ENCODE assay signal across 8 cellular contexts in the genomic region with DNA sequence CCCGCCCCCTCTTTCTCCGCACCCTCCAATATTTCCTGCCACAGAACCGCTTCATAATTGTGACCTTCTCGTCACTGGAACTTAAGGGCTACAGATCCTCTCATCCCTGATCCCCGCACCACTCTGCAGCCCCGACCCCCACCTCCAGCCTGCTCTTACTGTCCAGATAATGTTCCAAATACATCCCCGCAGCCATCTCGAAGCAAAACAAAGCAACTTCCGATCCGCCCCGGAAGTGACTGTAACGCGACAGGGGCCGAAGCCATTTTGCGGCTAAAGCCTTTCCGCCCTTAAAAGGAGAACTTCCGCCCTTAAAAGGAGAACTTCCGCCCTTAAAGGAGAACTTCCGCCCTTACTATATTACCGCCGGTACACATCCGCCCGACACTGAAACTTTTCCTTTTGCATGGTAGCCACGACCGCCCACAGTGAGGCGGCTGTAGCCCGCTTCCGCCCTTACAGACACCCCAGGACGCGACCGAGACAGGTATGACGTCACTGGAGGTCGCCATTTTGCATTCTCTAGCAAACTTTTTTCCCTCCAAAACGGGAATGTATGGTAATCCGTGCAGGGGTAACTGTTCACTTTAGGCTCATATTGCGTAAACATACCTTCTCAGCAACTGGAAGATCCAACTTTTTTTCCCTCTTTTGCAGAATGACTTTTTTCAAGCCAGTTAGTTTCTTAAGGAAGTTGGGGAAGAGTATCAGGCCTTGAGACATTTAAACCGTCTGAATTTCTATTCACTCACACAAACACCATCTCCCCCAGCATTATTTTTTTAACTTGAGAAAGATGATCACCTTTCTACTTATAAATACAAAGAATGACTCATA. TPM values are rescaled to one million over a fixed set of nuclear protein-coding genes. Genes with fewer than 3 reads are reported as not detected.
DNase-seq lines count a peak whose midpoint lies in the region; ATAC-seq and TF ChIP-seq lines count a peak whose summit lies in the region.

A gene (minus strand): TSS at position 214 of the 837 bp plus-strand sequence. CDS start 18 bp downstream, at position 196.

- H3K9me3 Mint-ChIP-seq in activated T-helper 2 cell treated with anti-CD3 and anti-CD28 coated beads, Interferon-gamma antibody, Interleukin-2, Interleukin-4, amounts not matched to agents 10 μg/mL and 5 μg/mL and 100 μg/mL, durations not matched to agents 14 hours and 24 hours and 36 hours, result no peaks in the 10 kb centered on the region
- H3K9me3 Mint-ChIP-seq in naive thymus-derived CD8-positive, alpha-beta T cell, result peaks cover 0 to 3% (median 0%) of the 10 kb centered on the region in 9 donors

- H3K36me3 ChIP-seq in RWPE2 (ENCODE audit: low read depth), result peaks cover 13% of the 10 kb centered on the region

- peaks cover 17% of the 10 kb centered on the region for H3K4me1 Mint-ChIP-seq in activated T-helper 2 cell treated with anti-CD3 and anti-CD28 coated beads, Interferon-gamma antibody, Interleukin-2, Interleukin-4, amounts not matched to agents 10 μg/mL and 5 μg/mL and 100 μg/mL, durations not matched to agents 14 hours and 24 hours and 36 hours (ENCODE audit: low read depth)
- peaks cover 18 to 42% (median 35%) of the 10 kb centered on the region in 4 donors for H3K4me1 Mint-ChIP-seq in naive thymus-derived CD8-positive, alpha-beta T cell

- POLR2A ChIA-PET in naive thymus-derived CD8-positive, alpha-beta T cell (lab: Charles Lee), result interaction anchor here (0.6 to 3.4 kb wide), 14 partner anchors 10 to 309 kb away, joined by 3 to 40 read pairs (median 5); a partner anchor contains a TSS

- no peaks in the 10 kb centered on the region for H3K27me3 Mint-ChIP-seq in activated T-helper 2 cell treated with anti-CD3 and anti-CD28 coated beads, Interferon-gamma antibody, Interleukin-2, Interleukin-4, amounts not matched to agents 10 μg/mL and 5 μg/mL and 100 μg/mL, durations not matched to agents 14 hours and 24 hours and 36 hours (ENCODE audit: low read depth)
- no peaks in the 10 kb centered on the region for H3K27me3 Mint-ChIP-seq in naive thymus-derived CD8-positive, alpha-beta T cell

- peak; percentile 99 for ATAC-seq in RWPE2 (ENCODE audit: low read depth)
- peak; percentile 98 to 99 for ATAC-seq in naive thymus-derived CD8-positive, alpha-beta T cell

- H3K27ac Mint-ChIP-seq in activated T-helper 2 cell treated with anti-CD3 and anti-CD28 coated beads, Interferon-gamma antibody, Interleukin-2, Interleukin-4, amounts not matched to agents 10 μg/mL and 5 μg/mL and 100 μg/mL, durations not matched to agents 14 hours and 24 hours and 36 hours, result peak within 1 kb of the TSS; percentile 91
- H3K27ac Mint-ChIP-seq in naive thymus-derived CD8-positive, alpha-beta T cell, result peak within 1 kb of the TSS; percentile 91 to 100 (median 97)

- DNase-seq in EH (ENCODE audit: low read depth) (peak; percentile 100), H4 (ENCODE audit: low spot score) (peak; percentile 100), LoVo (ENCODE audit: low spot score) (peak; percentile 100), RWPE2 (ENCODE audit: low spot score) (peak; percentile 96), fibroblast of mammary gland (ENCODE audit: low read depth) (peak; percentile 99)
- DNase-seq in activated T-helper 2 cell treated with anti-CD3 and anti-CD28 coated beads, Interferon-gamma antibody, Interleukin-2, Interleukin-4, amounts not matched to agents 10 μg/mL and 5 μg/mL and 100 μg/mL, durations not matched to agents 14 hours and 24 hours and 36 hours (ENCODE audit: low spot score), result peak; percentile 96
- peak; percentile 83 to 99 (median 97) for DNase-seq in naive thymus-derived CD8-positive, alpha-beta T cell
- DNase-seq in stimulated activated naive CD4-positive, alpha-beta T cell (lab: John Stamatoyannopoulos, UW), result peak; percentile 88 to 98 (median 96)

- H3K27me3 ChIP-seq in RWPE2 (ENCODE audit: insufficient read depth, poor library complexity, severe bottlenecking), result no peaks in the 10 kb centered on the region

- TF ChIP-seq CTCF in RWPE2 (IDR thresholded peaks at IDR 0.05; ENCODE audit: poor library complexity, severe bottlenecking) (no peak), fibroblast of mammary gland (conservative IDR thresholded peaks at IDR 0.05; ENCODE audit: control insufficient read depth, insufficient read depth, low read depth, low read length) (no peak)

- H3K36me3 Mint-ChIP-seq in activated T-helper 2 cell treated with anti-CD3 and anti-CD28 coated beads, Interferon-gamma antibody, Interleukin-2, Interleukin-4, amounts not matched to agents 10 μg/mL and 5 μg/mL and 100 μg/mL, durations not matched to agents 14 hours and 24 hours and 36 hours (ENCODE audit: low read depth), result peaks cover 29% of the 10 kb centered on the region
- H3K36me3 Mint-ChIP-seq in naive thymus-derived CD8-positive, alpha-beta T cell, result peaks cover 0 to 38% (median 7%) of the 10 kb centered on the region in 3 donors

- H3K4me3 ChIP-seq in RWPE2 (ENCODE audit: severe bottlenecking) (peak within 1 kb of the TSS; percentile 66), fibroblast of mammary gland (ENCODE audit: control insufficient read depth, low read depth, low read length) (peak within 1 kb of the TSS; percentile 95)

- H3K27ac ChIP-seq in RWPE2 (ENCODE audit: poor library complexity, severe bottlenecking), result peak within 1 kb of the TSS; percentile 52

- intact Hi-C loops in activated T-helper 2 cell treated with anti-CD3 and anti-CD28 coated beads, Interferon-gamma antibody, Interleukin-2, Interleukin-4, amounts not matched to agents 10 μg/mL and 5 μg/mL and 100 μg/mL, durations not matched to agents 14 hours and 24 hours and 36 hours (cut with micrococcal nuclease), result loop anchor here (1.0 kb wide), 9 partner anchors 21 to 307 kb away; a partner anchor contains a TSS

- H3K4me1 ChIP-seq in RWPE2 (ENCODE audit: insufficient read depth, poor library complexity, severe bottlenecking), result peaks cover 4% of the 10 kb centered on the region

- H3K9me3 ChIP-seq in RWPE2 (ENCODE audit: severe bottlenecking), result no peaks in the 10 kb centered on the region

- peak within 1 kb of the TSS; percentile 89 for H3K4me3 Mint-ChIP-seq in activated T-helper 2 cell treated with anti-CD3 and anti-CD28 coated beads, Interferon-gamma antibody, Interleukin-2, Interleukin-4, amounts not matched to agents 10 μg/mL and 5 μg/mL and 100 μg/mL, durations not matched to agents 14 hours and 24 hours and 36 hours (ENCODE audit: low read depth)
- H3K4me3 Mint-ChIP-seq in naive thymus-derived CD8-positive, alpha-beta T cell, result peak within 1 kb of the TSS; percentile 89 to 100 (median 93)

RNA-seq across cellular contexts. Expression of the gene that starts here (rescaled TPM):
- 57.8 and 65.7 TPM in 2 replicates for total RNA-seq in H4 (2014; rRNA removed; shearing (Covaris generic))
- total RNA-seq in activated T-helper 2 cell treated with anti-CD3 and anti-CD28 coated beads, Interferon-gamma antibody, Interleukin-2, Interleukin-4, amounts not matched to agents 10 μg/mL and 5 μg/mL and 100 μg/mL, durations not matched to agents 14 hours and 24 hours and 36 hours, result 18.5 and 19.1 TPM in 2 replicates
- 10 to 100 TPM; 81.2 to 90.6 TPM for total RNA-seq in naive thymus-derived CD8-positive, alpha-beta T cell
- 10 to 100 TPM; 89.5 to 99.6 (median 90.6) TPM for polyA plus RNA-seq in naive thymus-derived CD8-positive, alpha-beta T cell

Comparison
In these comparisons a context has a peak if more than half of its experiments do, and no peak if none do; other contexts are left out.
1. Peak in every context shown above with its lines: DNase-seq, ATAC-seq, H3K4me3 ChIP-seq and H3K27ac ChIP-seq.